In genomic region chr4:81003549-81004240, GRCh38 we compare ENCODE assay signal across 11 cellular contexts. TPM values are rescaled to one million over a fixed set of nuclear protein-coding genes. Genes with fewer than 3 reads are reported as not detected.
A peak's percentile ranks its signal among the peaks of the same experiment; 100 is the strongest.
DNase-seq lines count a peak whose midpoint lies in the region; ATAC-seq and TF ChIP-seq lines count a peak whose summit lies in the region.
"Had no signal": no experiment of that assay in that cellular context is flagged by ENCODE, and none has a peak within 500 bp of the region (broad histone marks: within the 10 kb centered on the region; RNA-seq: fewer than 3 reads in every experiment).

No MANE protein-coding gene starts in this region.

- in situ Hi-C loops in brain microvascular endothelial cell (cut with HindIII; ENCODE audit: low pct_ligation_motif_present, low sequenced_read_pairs): no loop called here

- H3K36me3 Mint-ChIP-seq in immature natural killer cell: peaks cover 0 to 6% (median 5%) of the 10 kb centered on the region in 3 donors

- H3K9me3 Mint-ChIP-seq in immature natural killer cell: peaks cover 0 to 4% (median 0%) of the 10 kb centered on the region in 6 donors

- no peak overlapping the region for H3K4me3 ChIP-seq in brain microvascular endothelial cell (ENCODE audit: low read depth, low read length)
- H3K4me3 ChIP-seq: gastroesophageal sphincter, GM23248 had no signal

- H3K27ac Mint-ChIP-seq in immature natural killer cell: peak overlapping the region in 5 of 6 donors; percentile 2 to 25 (median 16)

- ATAC-seq in GM18868 (IDR thresholded peaks at IDR 0.05; ENCODE audit: unreplicated experiment) (peak; percentile 92), GM21717 (IDR thresholded peaks at IDR 0.05; ENCODE audit: unreplicated experiment) (peak; percentile 86), HG03175 (IDR thresholded peaks at IDR 0.05; ENCODE audit: unreplicated experiment) (peak; percentile 100)
- ATAC-seq: gastroesophageal sphincter had no signal

- H3K36me3 ChIP-seq in brain microvascular endothelial cell (replicated peaks): no peaks in the 10 kb centered on the region
- H3K36me3 ChIP-seq: gastroesophageal sphincter had no signal

- H3K4me1 Mint-ChIP-seq in immature natural killer cell: peaks cover 20 to 31% of the 10 kb centered on the region in 2 donors

- H3K27me3 Mint-ChIP-seq in immature natural killer cell (ENCODE audit: low read depth in 3 of 3): peaks cover 0 to 7% (median 0%) of the 10 kb centered on the region in 3 donors

- H3K4me3 Mint-ChIP-seq in immature natural killer cell: peak overlapping the region; percentile 40 to 53 (median 48)

- DNase-seq in immature natural killer cell (peak; percentile 57 to 71 (median 61)), foreskin melanocyte (no peak), NCI-H187 treated with DMSO at 0.1 percent for 48 hours (lab: John Stamatoyannopoulos, UW) (no peak), kidney tubule cell (ENCODE audit: low spot score) (no peak), brain microvascular endothelial cell (no peak)
- DNase-seq: GM23248, NCI-H774 had no signal

- H3K27me3 ChIP-seq in brain microvascular endothelial cell (replicated peaks): no peaks in the 10 kb centered on the region
- H3K27me3 ChIP-seq: gastroesophageal sphincter had no signal

- no peak overlapping the region for H3K27ac ChIP-seq in brain microvascular endothelial cell
- H3K27ac ChIP-seq: gastroesophageal sphincter, GM23248 had no signal

- TF ChIP-seq CTCF in brain microvascular endothelial cell (IDR thresholded peaks at IDR 0.05; ENCODE audit: low read depth, low read length, missing control alignments): no peak

RNA-seq across cellular contexts. Expression of gene BMP3, which starts 26.8 kb away (rescaled TPM):
- under 1 TPM in 1 of 3 donors, not detected in 2; 0.10 TPM for polyA plus RNA-seq in immature natural killer cell
- polyA plus RNA-seq: GM23248 had no signal

Comparison
In these comparisons a context has a peak if more than half of its experiments do, and no peak if none do; other contexts are left out.
1. DNase-seq: peak in immature natural killer cell (3 of 3); none in foreskin melanocyte (single experiment), NCI-H187 treated with DMSO at 0.1 percent for 48 hours (single experiment), kidney tubule cell (single experiment) and brain microvascular endothelial cell (single experiment).
2. Peak in every context shown above with its lines, with median percentiles within 50 percentile points of each other: ATAC-seq.